Comparison of ENCODE assay signal across 39 cellular contexts in genomic region chr10:17865351-17865750, GRCh38. TPM values are rescaled to one million over a fixed set of nuclear protein-coding genes. Genes with fewer than 3 reads are reported as not detected.
"Had no signal": no experiment of that assay in that cellular context is flagged by ENCODE, and none has a peak within 500 bp of the region (broad histone marks: within the 10 kb centered on the region; RNA-seq: fewer than 3 reads in every experiment).

No MANE protein-coding gene starts in this region.

- H3K27me3 ChIP-seq: brain microvascular endothelial cell, heart left ventricle, pancreas, thyroid gland, upper lobe of right lung had no signal

- ATAC-seq: activated CD4-positive, CD25-positive, alpha-beta regulatory T cell treated with anti-CD3 and anti-CD28 coated beads, Interleukin-2, amount 50 U/mL, for 24 hours; foreskin keratinocyte; heart left ventricle; pancreas; sciatic nerve; stimulated activated effector memory CD8-positive, alpha-beta T cell treated with anti-CD3 and anti-CD28 coated beads, Interleukin-12 subunit alpha, Interleukin-12 subunit beta, amount 100 ng/mL, for 72 hours; upper lobe of right lung had no signal

- H3K9me3 Mint-ChIP-seq: activated naive CD4-positive, alpha-beta T cell treated with anti-CD3 and anti-CD28 coated beads for 36 hours; activated naive CD8-positive, alpha-beta T cell treated with anti-CD3 and anti-CD28 coated beads for 36 hours; activated T-helper 1 cell treated with anti-CD3 and anti-CD28 coated beads, Interleukin-12 subunit alpha, Interleukin-12 subunit beta, Interleukin-2, Interleukin-4 antibody, amounts not matched to agents 30 ng/mL and 10 ng/mL and 1 ng/mL, durations not matched to agents 14 hours and 24 hours and 36 hours; nephron progenitor cell; stimulated activated naive CD8-positive, alpha-beta T cell treated with anti-CD3 and anti-CD28 coated beads, Interleukin-15, Interleukin-2, amounts not matched to agents 100 ng/mL and 50 ng/mL, for 24 hours; T-helper 1 cell treated with Interleukin-12 subunit alpha and Interleukin-12 subunit beta and Interleukin-4 antibody, amounts not matched to agents 30 μg/mL and 1 μg/mL, for 36 hours had no signal

- H3K27ac ChIP-seq: brain microvascular endothelial cell, foreskin keratinocyte, heart left ventricle, left ventricle myocardium inferior, pancreas, prostate gland, skin epidermis, thyroid gland, upper lobe of right lung, VCaP had no signal

- FAIRE-seq: astrocyte, islet of Langerhans, pancreas, TTC549 had no signal

- H3K36me3 Mint-ChIP-seq: activated naive CD8-positive, alpha-beta T cell treated with anti-CD3 and anti-CD28 coated beads for 36 hours had no signal

- H3K4me3 ChIP-seq: heart left ventricle, left ventricle myocardium inferior, lung, pancreas, prostate gland, skin epidermis, thyroid gland, upper lobe of right lung had no signal

- H3K4me1 Mint-ChIP-seq: activated naive CD8-positive, alpha-beta T cell treated with anti-CD3 and anti-CD28 coated beads for 36 hours; nephron progenitor cell; stimulated activated effector memory CD8-positive, alpha-beta T cell treated with anti-CD3 and anti-CD28 coated beads, Interleukin-12 subunit alpha, Interleukin-12 subunit beta, amount 100 ng/mL, for 72 hours had no signal

- H3K36me3 ChIP-seq: brain microvascular endothelial cell, left ventricle myocardium inferior, pancreas, prostate gland, thyroid gland, upper lobe of right lung had no signal

- H3K4me1 ChIP-seq: foreskin keratinocyte, heart left ventricle, left ventricle myocardium inferior, pancreas, prostate gland, thyroid gland, upper lobe of right lung had no signal

- H3K27ac Mint-ChIP-seq: activated naive CD4-positive, alpha-beta T cell treated with anti-CD3 and anti-CD28 coated beads for 36 hours; activated naive CD8-positive, alpha-beta T cell treated with anti-CD3 and anti-CD28 coated beads for 36 hours; activated T-helper 1 cell treated with anti-CD3 and anti-CD28 coated beads, Interleukin-12 subunit alpha, Interleukin-12 subunit beta, Interleukin-2, Interleukin-4 antibody, amounts not matched to agents 30 ng/mL and 10 ng/mL and 1 ng/mL, durations not matched to agents 14 hours and 24 hours and 36 hours; nephron progenitor cell; stimulated activated effector memory CD8-positive, alpha-beta T cell treated with anti-CD3 and anti-CD28 coated beads, Interleukin-12 subunit alpha, Interleukin-12 subunit beta, amount 100 ng/mL, for 72 hours; stimulated activated naive CD8-positive, alpha-beta T cell treated with anti-CD3 and anti-CD28 coated beads, Interleukin-15, Interleukin-2, amounts not matched to agents 100 ng/mL and 50 ng/mL, for 24 hours; T-helper 1 cell treated with Interleukin-12 subunit alpha and Interleukin-12 subunit beta and Interleukin-4 antibody, amounts not matched to agents 30 μg/mL and 1 μg/mL, for 36 hours had no signal

- H3K4me3 Mint-ChIP-seq: activated naive CD4-positive, alpha-beta T cell treated with anti-CD3 and anti-CD28 coated beads for 36 hours; activated naive CD8-positive, alpha-beta T cell treated with anti-CD3 and anti-CD28 coated beads for 36 hours; activated T-helper 1 cell treated with anti-CD3 and anti-CD28 coated beads, Interleukin-12 subunit alpha, Interleukin-12 subunit beta, Interleukin-2, Interleukin-4 antibody, amounts not matched to agents 30 ng/mL and 10 ng/mL and 1 ng/mL, durations not matched to agents 14 hours and 24 hours and 36 hours; nephron progenitor cell; stimulated activated effector memory CD8-positive, alpha-beta T cell treated with anti-CD3 and anti-CD28 coated beads, Interleukin-12 subunit alpha, Interleukin-12 subunit beta, amount 100 ng/mL, for 72 hours; stimulated activated naive CD8-positive, alpha-beta T cell treated with anti-CD3 and anti-CD28 coated beads, Interleukin-15, Interleukin-2, amounts not matched to agents 100 ng/mL and 50 ng/mL, for 24 hours; T-helper 1 cell treated with Interleukin-12 subunit alpha and Interleukin-12 subunit beta and Interleukin-4 antibody, amounts not matched to agents 30 μg/mL and 1 μg/mL, for 36 hours had no signal

- DNase-seq: activated CD4-positive, alpha-beta T cell treated with anti-CD3 and anti-CD28 coated beads for 48 hours; activated CD4-positive, alpha-beta T cell treated with anti-CD3 and anti-CD28 coated beads, Interleukin-2, amount 50 U/mL, for 48 hours; activated CD8-positive, alpha-beta memory T cell treated with anti-CD3 and anti-CD28 coated beads for 24 hours; activated effector memory CD4-positive, alpha-beta T cell treated with anti-CD3 and anti-CD28 coated beads, Interleukin-2, amount 50 U/mL, for 16 hours; activated naive CD4-positive, alpha-beta T cell treated with anti-CD3 and anti-CD28 coated beads for 36 hours; activated naive CD8-positive, alpha-beta T cell treated with anti-CD3 and anti-CD28 coated beads for 36 hours; activated T-cell treated with anti-CD3 and anti-CD28 coated beads, Interleukin-2, amount 50 U/mL, for 1 hour; amniotic stem cell; brain microvascular endothelial cell; cortex of kidney; foreskin keratinocyte; heart left ventricle; left ventricle myocardium inferior; nephron progenitor cell; nucleus accumbens; pancreas; retina; stimulated activated CD4-positive, alpha-beta T cell treated with anti-CD3 and anti-CD28 coated beads, Interleukin-12 subunit alpha, Interleukin-12 subunit beta, amount 100 ng/mL, for 4 hours; stimulated activated CD4-positive, alpha-beta T cell treated with anti-CD3 and anti-CD28 coated beads, Interleukin-4, amount 100 ng/mL, for 1 hour; substantia nigra; SW 1271; T-helper 9 cell; thyroid gland; upper lobe of right lung had no signal

- H3K27me3 Mint-ChIP-seq: activated naive CD8-positive, alpha-beta T cell treated with anti-CD3 and anti-CD28 coated beads for 36 hours; stimulated activated naive CD8-positive, alpha-beta T cell treated with anti-CD3 and anti-CD28 coated beads, Interleukin-15, Interleukin-2, amounts not matched to agents 100 ng/mL and 50 ng/mL, for 24 hours had no signal

- H3K9me3 ChIP-seq: heart left ventricle, left ventricle myocardium inferior, pancreas, prostate gland, thyroid gland, upper lobe of right lung had no signal

RNA-seq across cellular contexts. Expression of gene MRC1, which starts 56.2 kb away (rescaled TPM):
- total RNA-seq: activated T-helper 1 cell treated with anti-CD3 and anti-CD28 coated beads, Interleukin-12 subunit alpha, Interleukin-12 subunit beta, Interleukin-2, Interleukin-4 antibody, amounts not matched to agents 30 ng/mL and 10 ng/mL and 1 ng/mL, durations not matched to agents 14 hours and 24 hours and 36 hours; epithelial cell of proximal tubule; fibroblast of lung had no signal
- polyA plus RNA-seq: foreskin keratinocyte had no signal
